In genomic region chr16:89531821-89532526, GRCh38 we compare ENCODE assay signal across 26 cellular contexts. TPM values are rescaled to one million over a fixed set of nuclear protein-coding genes. Genes with fewer than 3 reads are reported as not detected.
"Had no signal": no experiment of that assay in that cellular context is flagged by ENCODE, and none has a peak within 500 bp of the region (broad histone marks: within the 10 kb centered on the region; RNA-seq: fewer than 3 reads in every experiment).

No MANE protein-coding gene starts in this region.

- H3K9me3 ChIP-seq: breast epithelium, gastroesophageal sphincter, mucosa of descending colon had no signal

- H3K79me2 ChIP-seq: hepatocyte had no signal

- H3K4me2 ChIP-seq: hepatocyte had no signal

- H3K4me3 ChIP-seq: breast epithelium, gastroesophageal sphincter, hepatocyte, mucosa of descending colon had no signal

- DNase-seq: activated CD4-positive, alpha-beta T cell treated with anti-CD3 and anti-CD28 coated beads for 4 hours; activated CD4-positive, alpha-beta T cell treated with anti-CD3 and anti-CD28 coated beads, Interleukin-2, amount 50 U/mL, for 48 hours; activated CD8-positive, alpha-beta memory T cell treated with anti-CD3 and anti-CD28 coated beads for 24 hours; activated gamma-delta T cell; central memory CD4-positive, alpha-beta T cell; effector CD4-positive, alpha-beta T cell; erythroblast; islet precursor cell; mucosa of descending colon; small intestine; stimulated activated CD4-positive, alpha-beta T cell treated with anti-CD3 and anti-CD28 coated beads, Interleukin-1b, Interleukin-23, amount 100 ng/mL, for 48 hours; stimulated activated CD4-positive, alpha-beta T cell treated with anti-CD3 and anti-CD28 coated beads, Interleukin-4, amount 100 ng/mL, for 4 hours; stimulated activated CD8-positive, alpha-beta memory T cell treated with anti-CD3 and anti-CD28 coated beads, Interleukin-4, amount 100 ng/mL, for 48 hours; stimulated activated naive CD8-positive, alpha-beta T cell treated with anti-CD3 and anti-CD28 coated beads, Interleukin-15, amount 100 ng/mL, for 72 hours; substantia nigra; T-helper 9 cell had no signal

- H3K4me1 ChIP-seq: breast epithelium had no signal

- H3K36me3 ChIP-seq: breast epithelium had no signal

- H3K27me3 ChIP-seq: breast epithelium, gastroesophageal sphincter, hepatocyte had no signal

- H3K27ac ChIP-seq: hepatocyte, VCaP had no signal

- H2AFZ ChIP-seq: hepatocyte had no signal

- ATAC-seq: activated naive CD4-positive, alpha-beta T cell treated with anti-CD3 and anti-CD28 coated beads, Interleukin-2, amount 50 U/mL, for 72 hours; gastroesophageal sphincter; mucosa of descending colon; natural killer cell treated with Interleukin-12 subunit alpha and Interleukin-12 subunit beta and Interleukin-15 and Interleukin-18, amount 100 ng/mL, for 72 hours; sciatic nerve; stimulated activated memory B cell treated with anti-CD40 and anti-IgM and Interleukin-4, amounts not matched to agents 10 μg/mL and 1 μg/mL and 100 μg/mL, for 72 hours; stimulated activated naive CD8-positive, alpha-beta T cell treated with anti-CD3 and anti-CD28 coated beads, Interleukin-15, amount 100 ng/mL, for 72 hours had no signal

- FAIRE-seq: endometrium, small intestine, TTC549 had no signal

RNA-seq across cellular contexts. Expression of gene CPNE7, which starts 43.6 kb away (rescaled TPM):
- total RNA-seq: sciatic nerve had no signal
